In genomic region chr17:69733171-69734014, GRCh38 we compare ENCODE assay signal across 10 cellular contexts.
DNase-seq lines count a peak whose midpoint lies in the region; TF ChIP-seq lines count a peak whose summit lies in the region.
"Had no signal": no experiment of that assay in that cellular context is flagged by ENCODE, and none has a peak within 500 bp of the region (broad histone marks: within the 10 kb centered on the region; RNA-seq: fewer than 3 reads in every experiment).

No MANE protein-coding gene starts in this region.

- H3K4me1 Mint-ChIP-seq in activated T-helper 2 cell treated with anti-CD3 and anti-CD28 coated beads, Interferon-gamma antibody, Interleukin-2, Interleukin-4, amounts not matched to agents 10 μg/mL and 5 μg/mL and 100 μg/mL, durations not matched to agents 14 hours and 24 hours and 36 hours (ENCODE audit: low read depth) = peaks cover 23% of the 10 kb centered on the region

- no peak for TF ChIP-seq CTCF in suprapubic skin (IDR thresholded peaks at IDR 0.05)

- H3K36me3 Mint-ChIP-seq in activated T-helper 2 cell treated with anti-CD3 and anti-CD28 coated beads, Interferon-gamma antibody, Interleukin-2, Interleukin-4, amounts not matched to agents 10 μg/mL and 5 μg/mL and 100 μg/mL, durations not matched to agents 14 hours and 24 hours and 36 hours (ENCODE audit: low read depth) = peaks cover 13% of the 10 kb centered on the region

- H3K27ac ChIP-seq in suprapubic skin = peak overlapping the region; percentile 23
- H3K27ac ChIP-seq: HL-60 had no signal

- intact Hi-C loops in activated T-helper 2 cell treated with anti-CD3 and anti-CD28 coated beads, Interferon-gamma antibody, Interleukin-2, Interleukin-4, amounts not matched to agents 10 μg/mL and 5 μg/mL and 100 μg/mL, durations not matched to agents 14 hours and 24 hours and 36 hours (cut with micrococcal nuclease) = loop anchor here (10.0 kb wide), 1 partner anchor 321 kb away; no protein-coding TSS in a partner anchor

- no peaks in the 10 kb centered on the region for H3K36me3 ChIP-seq in suprapubic skin
- H3K36me3 ChIP-seq: BE2C had no signal

- H3K27me3 ChIP-seq in suprapubic skin = no peaks in the 10 kb centered on the region
- H3K27me3 ChIP-seq: BE2C had no signal

- peaks cover 27% of the 10 kb centered on the region for H3K4me1 ChIP-seq in suprapubic skin
- H3K4me1 ChIP-seq: BE2C had no signal

- 27% methylated on average over 3 of the region's 3 CpGs for WGBS in suprapubic skin

- DNase-seq in NCI-H510A treated with DMSO at 0.1 percent for 48 hours (lab: John Stamatoyannopoulos, UW) (peak; percentile 1), NCI-H510A (lab: John Stamatoyannopoulos, UW) (no peak), SW480 (ENCODE audit: low spot score) (peak; percentile 2), glomerular endothelial cell (ENCODE audit: extremely low read depth, low read depth, low spot score) (peak; percentile 23), suprapubic skin (ENCODE audit: low spot score in 2 of 2) (peak in 1 of 2 donors; percentile 57), DMS79 (lab: John Stamatoyannopoulos, UW) (no peak), AML-193 (lab: John Stamatoyannopoulos, UW) (no peak)
- DNase-seq in activated T-helper 2 cell treated with anti-CD3 and anti-CD28 coated beads, Interferon-gamma antibody, Interleukin-2, Interleukin-4, amounts not matched to agents 10 μg/mL and 5 μg/mL and 100 μg/mL, durations not matched to agents 14 hours and 24 hours and 36 hours (ENCODE audit: low spot score) = no peak
- DNase-seq: BE2C had no signal

- H3K27me3 Mint-ChIP-seq in activated T-helper 2 cell treated with anti-CD3 and anti-CD28 coated beads, Interferon-gamma antibody, Interleukin-2, Interleukin-4, amounts not matched to agents 10 μg/mL and 5 μg/mL and 100 μg/mL, durations not matched to agents 14 hours and 24 hours and 36 hours (ENCODE audit: low read depth) = peaks cover 1% of the 10 kb centered on the region

- H3K9me3 ChIP-seq in suprapubic skin = no peaks in the 10 kb centered on the region
- H3K9me3 ChIP-seq: BE2C had no signal

- no peak overlapping the region for H3K27ac Mint-ChIP-seq in activated T-helper 2 cell treated with anti-CD3 and anti-CD28 coated beads, Interferon-gamma antibody, Interleukin-2, Interleukin-4, amounts not matched to agents 10 μg/mL and 5 μg/mL and 100 μg/mL, durations not matched to agents 14 hours and 24 hours and 36 hours

- H3K4me3 ChIP-seq in suprapubic skin = no peak overlapping the region

- peaks cover 15% of the 10 kb centered on the region for H3K9me3 Mint-ChIP-seq in activated T-helper 2 cell treated with anti-CD3 and anti-CD28 coated beads, Interferon-gamma antibody, Interleukin-2, Interleukin-4, amounts not matched to agents 10 μg/mL and 5 μg/mL and 100 μg/mL, durations not matched to agents 14 hours and 24 hours and 36 hours

- H3K4me3 Mint-ChIP-seq in activated T-helper 2 cell treated with anti-CD3 and anti-CD28 coated beads, Interferon-gamma antibody, Interleukin-2, Interleukin-4, amounts not matched to agents 10 μg/mL and 5 μg/mL and 100 μg/mL, durations not matched to agents 14 hours and 24 hours and 36 hours (ENCODE audit: low read depth) = no peak overlapping the region

- TF ChIP-seq POLR2A in suprapubic skin (IDR thresholded peaks at IDR 0.05) = no peak

- TF ChIP-seq EP300 in suprapubic skin (IDR thresholded peaks at IDR 0.05) = no peak

Comparison
In these comparisons a context has a peak if more than half of its experiments do, and no peak if none do; other contexts are left out.
1. DNase-seq: peak in NCI-H510A treated with DMSO at 0.1 percent for 48 hours (single experiment), SW480 (single experiment) and glomerular endothelial cell (single experiment); none in NCI-H510A (single experiment), DMS79 (single experiment), activated T-helper 2 cell treated with anti-CD3 and anti-CD28 coated beads, Interferon-gamma antibody, Interleukin-2, Interleukin-4, amounts not matched to agents 10 μg/mL and 5 μg/mL and 100 μg/mL, durations not matched to agents 14 hours and 24 hours and 36 hours (single experiment) and AML-193 (0 of 2).